Comparison of ENCODE assay signal across 2 cellular contexts in genomic region chr10:86536294-86536861, GRCh38.
TF ChIP-seq lines count a peak whose summit lies in the region.

No MANE protein-coding gene starts in this region.

TF ChIP-seq in HCT116, 20 proteins besides CTCF, POLR2A, EP300 and RAD21 (continued from another document):
- TF ChIP-seq ZBTB33 (IDR thresholded peaks at IDR 0.05; ENCODE audit: extremely low read depth, insufficient replicate concordance, low read length) (no peak), TCF7L2 (IDR thresholded peaks at IDR 0.05; ENCODE audit: borderline replicate concordance, extremely low read depth, insufficient read depth, insufficient read length) (no peak), CBX3 (IDR thresholded peaks at IDR 0.05; ENCODE audit: low read depth) (no peak), SP1 (IDR thresholded peaks at IDR 0.05; ENCODE audit: low read depth) (no peak), JUND (IDR thresholded peaks at IDR 0.05) (no peak), ZNF274 (IDR thresholded peaks at IDR 0.05; ENCODE audit: low read depth, low read length) (no peak), EZH2phosphoT487 (IDR thresholded peaks at IDR 0.05; ENCODE audit: borderline replicate concordance) (no peak), SRF (IDR thresholded peaks at IDR 0.05; ENCODE audit: low read depth) (no peak), ATF3 (IDR thresholded peaks at IDR 0.05) (no peak), EGR1 (IDR thresholded peaks at IDR 0.05; ENCODE audit: low read depth) (no peak), ELF1 (IDR thresholded peaks at IDR 0.05; ENCODE audit: borderline replicate concordance, low read depth) (no peak), REST (IDR thresholded peaks at IDR 0.05; ENCODE audit: low read depth) (no peak)

TF ChIP-seq in SK-N-SH, 30 proteins besides CTCF, POLR2A, EP300 and RAD21 (continued from another document):
- TF ChIP-seq ZBTB33 (IDR thresholded peaks at IDR 0.05; ENCODE audit: borderline replicate concordance, low read depth) (no peak), NRF1 (IDR thresholded peaks at IDR 0.05; ENCODE audit: low read depth, low read length) (no peak), NFIC (IDR thresholded peaks at IDR 0.05; ENCODE audit: borderline replicate concordance) (no peak), POLR2AphosphoS5 (IDR thresholded peaks at IDR 0.05; ENCODE audit: low read depth, low read length) (no peak), REST (IDR thresholded peaks at IDR 0.05; ENCODE audit: low read depth, low read length) (no peak), TEAD4 (IDR thresholded peaks at IDR 0.05; ENCODE audit: borderline replicate concordance, insufficient read depth) (no peak), RXRA (IDR thresholded peaks at IDR 0.05; ENCODE audit: borderline replicate concordance, low read depth) (no peak), MEF2A (IDR thresholded peaks at IDR 0.05; ENCODE audit: borderline replicate concordance, low read depth) (no peak), SIN3A (IDR thresholded peaks at IDR 0.05; ENCODE audit: borderline replicate concordance, low read depth, low read length) (no peak)
